1 cellular context compared by ENCODE assay signal in the genomic region with DNA sequence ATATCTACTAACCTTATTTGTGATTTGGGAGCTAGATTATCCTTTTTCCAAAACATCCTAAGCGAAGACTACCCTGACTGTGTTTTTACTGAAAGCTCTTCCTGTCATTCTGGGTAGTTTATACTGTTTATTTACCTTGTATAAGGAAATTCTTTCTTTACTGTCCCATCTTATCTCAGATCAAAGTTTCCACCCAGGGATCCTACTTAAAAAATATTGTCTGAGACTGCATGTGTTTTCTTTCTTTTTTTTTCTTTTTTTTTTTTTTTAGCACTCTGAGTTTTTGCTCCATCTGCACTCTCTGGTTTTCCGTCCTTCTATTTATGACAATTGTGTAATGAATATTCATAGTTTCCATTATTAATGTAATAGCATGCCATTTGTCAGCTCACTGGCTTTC.
TF ChIP-seq lines count a peak whose summit lies in the region.

No MANE protein-coding gene starts in this region.

TF ChIP-seq in WTC11, 78 proteins besides CTCF, POLR2A, EP300 and RAD21 (continued from another document):
- TF ChIP-seq, protein P1, sequence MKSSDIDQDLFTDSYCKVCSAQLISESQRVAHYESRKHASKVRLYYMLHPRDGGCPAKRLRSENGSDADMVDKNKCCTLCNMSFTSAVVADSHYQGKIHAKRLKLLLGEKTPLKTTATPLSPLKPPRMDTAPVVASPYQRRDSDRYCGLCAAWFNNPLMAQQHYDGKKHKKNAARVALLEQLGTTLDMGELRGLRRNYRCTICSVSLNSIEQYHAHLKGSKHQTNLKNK (CRISPR knock-in tag; IDR thresholded peaks at IDR 0.05) = no peak
- TF ChIP-seq MXD4 (CRISPR knock-in tag; IDR thresholded peaks at IDR 0.05; ENCODE audit: borderline replicate concordance) (no peak), IRF2 (CRISPR knock-in tag; IDR thresholded peaks at IDR 0.05; ENCODE audit: borderline replicate concordance, low read depth) (no peak), TEAD4 (CRISPR knock-in tag; IDR thresholded peaks at IDR 0.05) (no peak), OVOL2 (CRISPR knock-in tag; IDR thresholded peaks at IDR 0.05; ENCODE audit: borderline replicate concordance) (no peak), KAT7 (CRISPR knock-in tag; IDR thresholded peaks at IDR 0.05; ENCODE audit: borderline replicate concordance) (no peak)
- TF ChIP-seq, protein P2, sequence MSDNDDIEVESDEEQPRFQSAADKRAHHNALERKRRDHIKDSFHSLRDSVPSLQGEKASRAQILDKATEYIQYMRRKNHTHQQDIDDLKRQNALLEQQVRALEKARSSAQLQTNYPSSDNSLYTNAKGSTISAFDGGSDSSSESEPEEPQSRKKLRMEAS (CRISPR knock-in tag; IDR thresholded peaks at IDR 0.05) = no peak
